Comparison of ENCODE assay signal across 2 cellular contexts in genomic region chr15:89335289-89336041, GRCh38.
TF ChIP-seq lines count a peak whose summit lies in the region.

No MANE protein-coding gene starts in this region.

TF ChIP-seq in K562, 482 proteins besides CTCF, POLR2A, EP300 and RAD21 (continued from another document and continues in another):
- TF ChIP-seq HOMEZ (CRISPR knock-in tag; IDR thresholded peaks at IDR 0.05) (no peak), MITF (IDR thresholded peaks at IDR 0.05) (no peak), SIN3A (IDR thresholded peaks at IDR 0.05; ENCODE audit: borderline replicate concordance in 2 of 2, control insufficient read depth in 1 of 2, low read depth in 2 of 2, low read length in 2 of 2) (no peak), KAT7 (CRISPR knock-in tag; IDR thresholded peaks at IDR 0.05; ENCODE audit: borderline replicate concordance) (no peak), MCM5 (IDR thresholded peaks at IDR 0.05; ENCODE audit: low read depth) (no peak), HMG20B (CRISPR knock-in tag; IDR thresholded peaks at IDR 0.05) (no peak), SIX5 (IDR thresholded peaks at IDR 0.05; ENCODE audit: borderline replicate concordance in 1 of 2, insufficient read depth in 1 of 2, low read depth in 1 of 2, low read length in 2 of 2) (no peak), ESRRA (IDR thresholded peaks at IDR 0.05; ENCODE audit: borderline replicate concordance, low read depth) (no peak), HSF4 (CRISPR knock-in tag; IDR thresholded peaks at IDR 0.05; ENCODE audit: borderline replicate concordance) (no peak), E2F6 (IDR thresholded peaks at IDR 0.05; ENCODE audit: borderline replicate concordance in 1 of 2, extremely low read depth in 1 of 2, insufficient read depth in 1 of 2, insufficient read length in 1 of 2, low read depth in 1 of 2, low read length in 1 of 2, poor library complexity in 1 of 2, severe bottlenecking in 1 of 2) (no peak), POLR2H (tag; IDR thresholded peaks at IDR 0.05; ENCODE audit: low read depth) (no peak), CTBP1 (IDR thresholded peaks at IDR 0.05; ENCODE audit: borderline replicate concordance) (0 out of 2 replicates have a peak, but pooled peaks have one; percentile 5), EP400 (IDR thresholded peaks at IDR 0.05) (no peak), RB1 (IDR thresholded peaks at IDR 0.05; ENCODE audit: low read depth) (no peak), HES1 (IDR thresholded peaks at IDR 0.05; ENCODE audit: low read depth) (no peak), MCM2 (IDR thresholded peaks at IDR 0.05; ENCODE audit: low read depth) (no peak), HNRNPK (IDR thresholded peaks at IDR 0.05; ENCODE audit: low read depth, low read length, poor library complexity, severe bottlenecking) (no peak), HNRNPLL (IDR thresholded peaks at IDR 0.05; ENCODE audit: low read depth, low read length, poor library complexity, severe bottlenecking) (peak; percentile 9), PRMT5 (CRISPR knock-in tag; IDR thresholded peaks at IDR 0.05) (no peak)

TF ChIP-seq in HepG2, 621 proteins besides CTCF, POLR2A, EP300 and RAD21 (continued from another document and continues in another):
- TF ChIP-seq ZNF687 (CRISPR knock-in tag; IDR thresholded peaks at IDR 0.05) (peak; percentile 28), ZNF562 (CRISPR knock-in tag; IDR thresholded peaks at IDR 0.05; ENCODE audit: borderline replicate concordance) (no peak), MEIS1 (CRISPR knock-in tag; IDR thresholded peaks at IDR 0.05; ENCODE audit: borderline replicate concordance) (no peak), ZNF329 (CRISPR knock-in tag; IDR thresholded peaks at IDR 0.05; ENCODE audit: low read depth) (no peak), ZNF343 (CRISPR knock-in tag; IDR thresholded peaks at IDR 0.05) (no peak), ZC3H13 (CRISPR knock-in tag; IDR thresholded peaks at IDR 0.05) (peak; percentile 4; the same call in 1 of the 2 replicates), ZNF138 (CRISPR knock-in tag; IDR thresholded peaks at IDR 0.05; ENCODE audit: low read depth) (no peak), USF2 (IDR thresholded peaks at IDR 0.05; ENCODE audit: low read depth, low read length) (no peak), USF2 (CRISPR knock-in tag; IDR thresholded peaks at IDR 0.05; ENCODE audit: borderline replicate concordance) (no peak), ZNF280D (CRISPR knock-in tag; IDR thresholded peaks at IDR 0.05) (0 out of 2 replicates have a peak, but pooled peaks have one; percentile 6), ZNF564 (CRISPR knock-in tag; IDR thresholded peaks at IDR 0.05) (no peak), ZXDC (CRISPR knock-in tag; IDR thresholded peaks at IDR 0.05) (no peak), ZNF225 (CRISPR knock-in tag; IDR thresholded peaks at IDR 0.05) (no peak), POLR2AphosphoS5 (IDR thresholded peaks at IDR 0.05; ENCODE audit: low read depth, low read length) (no peak), ZNF678 (CRISPR knock-in tag; IDR thresholded peaks at IDR 0.05) (no peak), ARHGAP35 (CRISPR knock-in tag; IDR thresholded peaks at IDR 0.05; ENCODE audit: borderline replicate concordance) (no peak), KMT2A (CRISPR knock-in tag; IDR thresholded peaks at IDR 0.05) (no peak), ZNF841 (CRISPR knock-in tag; IDR thresholded peaks at IDR 0.05; ENCODE audit: borderline replicate concordance) (no peak), ZNF350 (CRISPR knock-in tag; IDR thresholded peaks at IDR 0.05; ENCODE audit: borderline replicate concordance, low read depth) (no peak), SIX4 (CRISPR knock-in tag; IDR thresholded peaks at IDR 0.05) (no peak), FOXJ3 (CRISPR knock-in tag; IDR thresholded peaks at IDR 0.05; ENCODE audit: borderline replicate concordance) (no peak), HBP1 (CRISPR knock-in tag; IDR thresholded peaks at IDR 0.05; ENCODE audit: low read depth) (peak; percentile 3; the same call in 1 of the 2 replicates), FOXC1 (CRISPR knock-in tag; IDR thresholded peaks at IDR 0.05; ENCODE audit: borderline replicate concordance) (0 out of 2 replicates have a peak, but pooled peaks have one; percentile 6), ZMYM4 (CRISPR knock-in tag; IDR thresholded peaks at IDR 0.05) (no peak), ZNF180 (CRISPR knock-in tag; IDR thresholded peaks at IDR 0.05; ENCODE audit: borderline replicate concordance, low read depth) (no peak), PHF8 (CRISPR knock-in tag; IDR thresholded peaks at IDR 0.05) (no peak), POGZ (CRISPR knock-in tag; IDR thresholded peaks at IDR 0.05) (no peak), NAIF1 (CRISPR knock-in tag; IDR thresholded peaks at IDR 0.05; ENCODE audit: borderline replicate concordance) (0 out of 2 replicates have a peak, but pooled peaks have one; percentile 6), HOXA7 (CRISPR knock-in tag; IDR thresholded peaks at IDR 0.05) (peak; percentile 78; the same call in 1 of the 2 replicates), ZNF782 (CRISPR knock-in tag; IDR thresholded peaks at IDR 0.05; ENCODE audit: borderline replicate concordance) (0 out of 2 replicates have a peak, but pooled peaks have one; percentile 34), HNRNPLL (IDR thresholded peaks at IDR 0.05; ENCODE audit: low read depth, low read length, poor library complexity, severe bottlenecking) (peak; percentile 53), SMAD9 (CRISPR knock-in tag; IDR thresholded peaks at IDR 0.05) (peak; percentile 48; the same call in 1 of the 2 replicates), ZBTB2 (CRISPR knock-in tag; IDR thresholded peaks at IDR 0.05; ENCODE audit: low read depth) (no peak), ZIK1 (CRISPR knock-in tag; IDR thresholded peaks at IDR 0.05; ENCODE audit: borderline replicate concordance, low read depth) (peak; percentile 46; the same call in 1 of the 2 replicates), RORA (CRISPR knock-in tag; IDR thresholded peaks at IDR 0.05) (no peak), ZNF768 (CRISPR knock-in tag; IDR thresholded peaks at IDR 0.05) (peak; percentile 98), ZSCAN30 (CRISPR knock-in tag; IDR thresholded peaks at IDR 0.05) (peak; percentile 13; the same call in 1 of the 2 replicates), ATF2 (CRISPR knock-in tag; IDR thresholded peaks at IDR 0.05) (no peak)
